ENCODE assay signal across 15 cellular contexts in genomic region chr12:3261782-3262359, GRCh38.
A peak's percentile ranks its signal among the peaks of the same experiment; 100 is the strongest.
DNase-seq lines count a peak whose midpoint lies in the region; ATAC-seq and TF ChIP-seq lines count a peak whose summit lies in the region.
"Had no signal": no experiment of that assay in that cellular context is flagged by ENCODE, and none has a peak within 500 bp of the region (broad histone marks: within the 10 kb centered on the region; RNA-seq: fewer than 3 reads in every experiment).

No MANE protein-coding gene starts in this region.

- no peak overlapping the region for H3K4me3 Mint-ChIP-seq in MCF 10A (ENCODE audit: unreplicated experiment)
- H3K4me3 Mint-ChIP-seq: stimulated activated memory B cell treated with anti-CD40 and anti-IgM and Interleukin-4, amounts not matched to agents 10 μg/mL and 1 μg/mL and 100 μg/mL, for 72 hours had no signal

- H3K9ac ChIP-seq in IMR-90 (ENCODE audit: low read depth, low read length), result no peak overlapping the region

- no peak overlapping the region for H2AFZ ChIP-seq in IMR-90 (replicated peaks; ENCODE audit: low read length, poor library complexity)

- 39% methylated on average over 3 of the region's 11 CpGs; no CpG with 5 or more reads in 1 of the 2 experiments for WGBS in IMR-90 (ENCODE audit: extremely low coverage in 2 of 2, insufficient read length in 1 of 2), 2 experiments

- H3K27me3 ChIP-seq in IMR-90 (ENCODE audit: control insufficient read depth, insufficient read depth, low read length) (no peaks in the 10 kb centered on the region; the same call in 1 of the 2 replicates), brain microvascular endothelial cell (replicated peaks) (no peaks in the 10 kb centered on the region), right atrium auricular region (no peaks in the 10 kb centered on the region), thoracic aorta (replicated peaks; ENCODE audit: insufficient read depth) (no peaks in the 10 kb centered on the region)
- H3K27me3 ChIP-seq: adrenal gland, esophagus squamous epithelium had no signal

- H2BK5ac ChIP-seq in IMR-90 (ENCODE audit: low read depth, low read length, poor library complexity, severe bottlenecking), result no peak overlapping the region

- no peak overlapping the region for H4K5ac ChIP-seq in IMR-90 (ENCODE audit: low read depth, low read length)

- no peak overlapping the region for H3K27ac Mint-ChIP-seq in MCF 10A (ENCODE audit: low read depth, unreplicated experiment)
- H3K27ac Mint-ChIP-seq: stimulated activated memory B cell treated with anti-CD40 and anti-IgM and Interleukin-4, amounts not matched to agents 10 μg/mL and 1 μg/mL and 100 μg/mL, for 72 hours had no signal

- no peak overlapping the region for H3K4ac ChIP-seq in IMR-90 (ENCODE audit: low read depth, low read length)

- H3K4me3 ChIP-seq in IMR-90 (ENCODE audit: insufficient read depth, low read depth, low read length) (no peak overlapping the region), brain microvascular endothelial cell (ENCODE audit: low read depth, low read length) (no peak overlapping the region), right atrium auricular region (no peak overlapping the region), thoracic aorta (peak overlapping the region; percentile 2), coronary artery (no peak overlapping the region)
- H3K4me3 ChIP-seq: adrenal gland, esophagus squamous epithelium, skin epidermis had no signal

- no peak overlapping the region for H4K8ac ChIP-seq in IMR-90 (ENCODE audit: low read depth in 2 of 2, low read length in 2 of 2)

- DNase-seq in IMR-90 (peak; percentile 28), brain microvascular endothelial cell (no peak), right atrium auricular region (ENCODE audit: low spot score) (no peak), thoracic aorta (ENCODE audit: low spot score) (no peak), coronary artery (ENCODE audit: low spot score) (no peak), MCF 10A (ENCODE audit: unreplicated experiment) (no peak)
- DNase-seq: activated CD4-positive, alpha-beta T cell treated with anti-CD3 and anti-CD28 coated beads, Interleukin-2, amount 50 U/mL, for 48 hours; DMS79 treated with DMSO at 0.1 percent for 48 hours; esophagus squamous epithelium; mesenchymal stem cell; NCI-H345 had no signal

- ATAC-seq in IMR-90 (ENCODE audit: low read depth) (no peak; the same call in 1 of the 2 replicates), thoracic aorta (ENCODE audit: insufficient number of reproducible peaks, low FRiP score, low read depth) (no peak), GM18858 (IDR thresholded peaks at IDR 0.05; ENCODE audit: unreplicated experiment) (no peak)
- ATAC-seq: stimulated activated memory B cell treated with anti-CD40 and anti-IgM and Interleukin-4, amounts not matched to agents 10 μg/mL and 1 μg/mL and 100 μg/mL, for 72 hours had no signal

- no peak overlapping the region for H4K91ac ChIP-seq in IMR-90 (ENCODE audit: insufficient read depth, low read depth, low read length)

- H3K36me3 ChIP-seq in IMR-90 (ENCODE audit: control insufficient read depth, insufficient read depth, low read length), result no peaks in the 10 kb centered on the region
- H3K36me3 ChIP-seq in brain microvascular endothelial cell (replicated peaks), result no peaks in the 10 kb centered on the region
- H3K36me3 ChIP-seq in right atrium auricular region, result no peaks in the 10 kb centered on the region
- no peaks in the 10 kb centered on the region for H3K36me3 ChIP-seq in thoracic aorta
- H3K36me3 ChIP-seq: adrenal gland had no signal

- H2BK15ac ChIP-seq in IMR-90 (ENCODE audit: low read depth, low read length), result no peak overlapping the region

- POLR2A ChIA-PET in IMR-90 (lab: Charles Lee; ENCODE audit: unreplicated experiment), result no interaction called here
- POLR2A ChIA-PET in MCF 10A (lab: Yijun Ruan, JAX), result no interaction called here

- H2AK9ac ChIP-seq in IMR-90 (replicated peaks; ENCODE audit: low read depth, low read length, poor library complexity), result no peak overlapping the region

- H3K4me2 ChIP-seq in IMR-90 (ENCODE audit: low read depth, low read length), result no peak overlapping the region

- H4K20me1 ChIP-seq in IMR-90 (ENCODE audit: insufficient read depth, low read length), result peaks cover 4% of the 10 kb centered on the region; the same call in 1 of the 2 replicates

- no peak overlapping the region for H3K14ac ChIP-seq in IMR-90 (replicated peaks; ENCODE audit: low read depth, low read length)

- peaks cover 5% of the 10 kb centered on the region; the same call in 1 of the 2 replicates for H3K4me1 ChIP-seq in IMR-90 (ENCODE audit: control insufficient read depth, insufficient read depth, low read length)
- H3K4me1 ChIP-seq in right atrium auricular region, result peaks cover 0 to 93% of the 10 kb centered on the region in 2 donors
- H3K4me1 ChIP-seq in thoracic aorta (ENCODE audit: control insufficient read depth in 1 of 2, low read depth in 2 of 2), result peaks cover 0 to 34% of the 10 kb centered on the region in 2 donors
- H3K4me1 ChIP-seq: adrenal gland had no signal

- H2BK120ac ChIP-seq in IMR-90 (ENCODE audit: low read depth, low read length), result no peak overlapping the region

- no peaks in the 10 kb centered on the region for H3K4me1 Mint-ChIP-seq in MCF 10A (ENCODE audit: insufficient read depth, unreplicated experiment)
- H3K4me1 Mint-ChIP-seq: stimulated activated memory B cell treated with anti-CD40 and anti-IgM and Interleukin-4, amounts not matched to agents 10 μg/mL and 1 μg/mL and 100 μg/mL, for 72 hours had no signal

- BruUV-seq in IMR-90 (replicated peaks; lab: Mats Ljungman, UMichigan) (no TSS peak), MCF 10A (replicated peaks; lab: Mats Ljungman, UMichigan) (no TSS peak)

- TF ChIP-seq CTCF in IMR-90 (conservative IDR thresholded peaks at IDR 0.05; ENCODE audit: low read depth, low read length) (0 out of 2 replicates have a peak, but pooled peaks have one; percentile 3), brain microvascular endothelial cell (IDR thresholded peaks at IDR 0.05; ENCODE audit: low read depth, low read length, missing control alignments) (peak; percentile 41), right atrium auricular region (IDR thresholded peaks at IDR 0.05) (no peak), thoracic aorta (IDR thresholded peaks at IDR 0.05) (peak; percentile 52), coronary artery (IDR thresholded peaks at IDR 0.05) (no peak), MCF 10A (IDR thresholded peaks at IDR 0.05; ENCODE audit: unreplicated experiment) (no peak)

- dilution Hi-C loops in IMR-90 (cut with HindIII; ENCODE audit: low sequenced_read_pairs, unreplicated experiment), result no loop called here

- H3K27me3 Mint-ChIP-seq in MCF 10A (ENCODE audit: insufficient read depth, unreplicated experiment), result no peaks in the 10 kb centered on the region

- intact Hi-C loops in IMR-90 (cut with micrococcal nuclease) (loop anchor here (1.0 kb wide), 1 partner anchor 127 kb away; no protein-coding TSS in a partner anchor), MCF 10A (cut with micrococcal nuclease) (no loop called here)

- H2AK5ac ChIP-seq in IMR-90 (ENCODE audit: low read depth, low read length), result no peak overlapping the region; the same call in 1 of the 2 replicates

- TF ChIP-seq RAD21 in IMR-90 (IDR thresholded peaks at IDR 0.05; ENCODE audit: low read length), result no peak

- H2BK20ac ChIP-seq in IMR-90 (ENCODE audit: low read depth, low read length), result no peak overlapping the region

- CTCF ChIA-PET in IMR-90 (lab: Yijun Ruan, JAX) (interaction anchor here (0.8 kb wide), 1 partner anchor 100 kb away, joined by 4 read pairs; no protein-coding TSS in a partner anchor), MCF 10A (lab: Yijun Ruan, JAX) (interaction anchor here (0.8 to 3.8 kb wide), 4 partner anchors 9 to 108 kb away, joined by 3 to 26 read pairs (median 4); no protein-coding TSS in a partner anchor)

- H3K27ac ChIP-seq in IMR-90 (ENCODE audit: insufficient read depth, low read length) (no peak overlapping the region), brain microvascular endothelial cell (no peak overlapping the region), right atrium auricular region (peak overlapping the region; percentile 91 to 97), thoracic aorta (peak overlapping the region; percentile 47 to 55), coronary artery (peak overlapping the region in 1 of 2 donors; percentile 12)
- H3K27ac ChIP-seq: adrenal gland, esophagus squamous epithelium, skin epidermis had no signal

- in situ Hi-C loops in IMR-90 (cut with MboI; ENCODE audit: low sequenced_read_pairs) (no loop called here), brain microvascular endothelial cell (cut with HindIII; ENCODE audit: low pct_ligation_motif_present, low sequenced_read_pairs) (no loop called here)

- H3K9me1 ChIP-seq in IMR-90 (ENCODE audit: insufficient read depth, low read length), result 0 out of 2 replicates have a peak, but pooled peaks cover 3% of the 10 kb centered on the region

- no peaks in the 10 kb centered on the region for H3K79me1 ChIP-seq in IMR-90 (ENCODE audit: low read depth in 1 of 2, low read length in 2 of 2)

- no peak overlapping the region for H3K23ac ChIP-seq in IMR-90 (ENCODE audit: low read depth, low read length)

- H3K9me3 ChIP-seq in IMR-90 (ENCODE audit: control insufficient read depth, insufficient read depth, low read length) (no peaks in the 10 kb centered on the region), right atrium auricular region (no peaks in the 10 kb centered on the region), thoracic aorta (no peaks in the 10 kb centered on the region)
- H3K9me3 ChIP-seq: adrenal gland, esophagus squamous epithelium had no signal

- no peak for TF ChIP-seq POLR2A in IMR-90 (IDR thresholded peaks at IDR 0.05; ENCODE audit: low read depth, low read length)

- no peak overlapping the region for H3K56ac ChIP-seq in IMR-90 (ENCODE audit: extremely low read depth, insufficient read depth, low read length)

- H3K9me3 Mint-ChIP-seq in MCF 10A (ENCODE audit: unreplicated experiment), result no peaks in the 10 kb centered on the region
- H3K9me3 Mint-ChIP-seq: stimulated activated memory B cell treated with anti-CD40 and anti-IgM and Interleukin-4, amounts not matched to agents 10 μg/mL and 1 μg/mL and 100 μg/mL, for 72 hours had no signal

- no peak overlapping the region for H3K18ac ChIP-seq in IMR-90 (ENCODE audit: low read depth, low read length)

- peaks cover 12% of the 10 kb centered on the region for H3K36me3 Mint-ChIP-seq in MCF 10A (ENCODE audit: insufficient read depth, unreplicated experiment)
- H3K36me3 Mint-ChIP-seq: stimulated activated memory B cell treated with anti-CD40 and anti-IgM and Interleukin-4, amounts not matched to agents 10 μg/mL and 1 μg/mL and 100 μg/mL, for 72 hours had no signal

TF ChIP-seq in IMR-90, 13 proteins besides CTCF, POLR2A, EP300 and RAD21 (continues in another document):
- TF ChIP-seq RCOR1 (IDR thresholded peaks at IDR 0.05; ENCODE audit: insufficient replicate concordance, low read length), result no peak
- TF ChIP-seq SMC3 (IDR thresholded peaks at IDR 0.05; ENCODE audit: low read depth, low read length), result no peak
- no peak for TF ChIP-seq MAZ (IDR thresholded peaks at IDR 0.05; ENCODE audit: borderline replicate concordance, low read depth, low read length)
- TF ChIP-seq CEBPB (IDR thresholded peaks at IDR 0.05; ENCODE audit: low read depth, low read length), result no peak

Comparison
In these comparisons a context has a peak if more than half of its experiments do, and no peak if none do; other contexts are left out.
1. H3K27ac ChIP-seq: peak in right atrium auricular region (2 of 2) and thoracic aorta (2 of 2); none in IMR-90 (single experiment) and brain microvascular endothelial cell (single experiment).
2. CTCF ChIP-seq: peak in IMR-90 (single experiment), brain microvascular endothelial cell (single experiment) and thoracic aorta (single experiment); none in right atrium auricular region (0 of 2), coronary artery (single experiment) and MCF 10A (single experiment).